Comparison of ENCODE assay signal across 18 cellular contexts in genomic region chr11:8028766-8029165, GRCh38. TPM values are rescaled to one million over a fixed set of nuclear protein-coding genes. Genes with fewer than 3 reads are reported as not detected.
"Had no signal": no experiment of that assay in that cellular context is flagged by ENCODE, and none has a peak within 500 bp of the region (broad histone marks: within the 10 kb centered on the region; RNA-seq: fewer than 3 reads in every experiment).

No MANE protein-coding gene starts in this region.

- H3K27me3 ChIP-seq: gastrocnemius medialis had no signal

- H3K9me3 ChIP-seq: gastrocnemius medialis, heart right ventricle, psoas muscle, thoracic aorta had no signal

- H3K9me3 Mint-ChIP-seq: natural killer cell treated with Interleukin-12 subunit alpha and Interleukin-12 subunit beta and Interleukin-15 and Interleukin-18, amount 100 ng/mL, for 72 hours; stimulated activated naive B cell treated with anti-CD40 and anti-IgM and Interleukin-4, amounts not matched to agents 10 μg/mL and 1 μg/mL and 100 μg/mL, for 72 hours; stimulated activated naive CD8-positive, alpha-beta T cell treated with anti-CD3 and anti-CD28 coated beads, Interleukin-15, amount 100 ng/mL, for 72 hours had no signal

- H3K4me3 Mint-ChIP-seq: natural killer cell treated with Interleukin-12 subunit alpha and Interleukin-12 subunit beta and Interleukin-15 and Interleukin-18, amount 100 ng/mL, for 72 hours; stimulated activated naive B cell treated with anti-CD40 and anti-IgM and Interleukin-4, amounts not matched to agents 10 μg/mL and 1 μg/mL and 100 μg/mL, for 72 hours; stimulated activated naive CD8-positive, alpha-beta T cell treated with anti-CD3 and anti-CD28 coated beads, Interleukin-15, amount 100 ng/mL, for 72 hours had no signal

- H3K36me3 Mint-ChIP-seq: natural killer cell treated with Interleukin-12 subunit alpha and Interleukin-12 subunit beta and Interleukin-15 and Interleukin-18, amount 100 ng/mL, for 72 hours; stimulated activated naive B cell treated with anti-CD40 and anti-IgM and Interleukin-4, amounts not matched to agents 10 μg/mL and 1 μg/mL and 100 μg/mL, for 72 hours had no signal

- H3K36me3 ChIP-seq: gastrocnemius medialis, heart right ventricle, thoracic aorta had no signal

- H3K4me3 ChIP-seq: gastrocnemius medialis, heart right ventricle, psoas muscle, thoracic aorta had no signal

- DNase-seq: cortex of kidney; effector memory CD4-positive, alpha-beta T cell; gastrocnemius medialis; heart right ventricle; hypothalamus; mesenchymal stem cell; midbrain; occipital lobe; psoas muscle; retina; stimulated activated CD4-positive, alpha-beta T cell treated with anti-CD3 and anti-CD28 coated beads, Interleukin-2, amount 100 ng/mL, for 24 hours; stimulated activated CD4-positive, alpha-beta T cell treated with anti-CD3 and anti-CD28 coated beads, Interleukin-4, amount 100 ng/mL, for 4 hours; stimulated activated naive B cell treated with anti-CD40 and anti-IgM and Interleukin-4, amounts not matched to agents 10 μg/mL and 1 μg/mL and 100 μg/mL, for 72 hours; stimulated activated naive CD8-positive, alpha-beta T cell treated with anti-CD3 and anti-CD28 coated beads, Interleukin-15, amount 100 ng/mL, for 72 hours; trophoblast cell had no signal

- H3K27ac Mint-ChIP-seq: natural killer cell treated with Interleukin-12 subunit alpha and Interleukin-12 subunit beta and Interleukin-15 and Interleukin-18, amount 100 ng/mL, for 72 hours; stimulated activated naive B cell treated with anti-CD40 and anti-IgM and Interleukin-4, amounts not matched to agents 10 μg/mL and 1 μg/mL and 100 μg/mL, for 72 hours; stimulated activated naive CD8-positive, alpha-beta T cell treated with anti-CD3 and anti-CD28 coated beads, Interleukin-15, amount 100 ng/mL, for 72 hours had no signal

- H3K27ac ChIP-seq: gastrocnemius medialis, heart right ventricle, parathyroid adenoma, psoas muscle, thoracic aorta had no signal

RNA-seq across cellular contexts. Expression of gene TUB, which starts 52.2 kb away (rescaled TPM):
- total RNA-seq: natural killer cell treated with Interleukin-12 subunit alpha and Interleukin-12 subunit beta and Interleukin-15 and Interleukin-18, amount 100 ng/mL, for 72 hours had no signal
